Comparison of ENCODE assay signal across 15 cellular contexts in the genomic region with DNA sequence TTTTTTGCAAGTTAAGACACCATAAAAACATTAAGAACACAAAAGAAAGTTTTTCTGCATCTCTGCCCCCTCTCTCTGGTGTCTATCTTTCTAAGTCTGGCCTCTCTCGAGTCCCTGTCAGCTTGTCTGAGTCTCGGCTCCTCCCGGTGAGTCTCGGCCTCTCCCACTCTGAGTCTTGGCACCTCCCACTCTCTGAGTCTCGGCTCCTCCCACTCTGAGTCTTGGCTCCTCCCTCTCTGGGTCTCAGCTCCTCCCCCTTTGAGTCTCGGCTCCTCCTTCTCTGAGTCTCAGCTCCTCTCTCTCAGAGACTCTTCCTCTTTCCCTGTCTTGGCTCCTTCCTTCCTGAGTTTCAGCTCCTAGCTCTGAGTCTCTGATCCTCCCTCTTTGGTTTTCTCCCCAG.
DNase-seq lines count a peak whose midpoint lies in the region; ATAC-seq, FAIRE-seq and TF ChIP-seq lines count a peak whose summit lies in the region.
"Had no signal": no experiment of that assay in that cellular context is flagged by ENCODE, and none has a peak within 500 bp of the region (broad histone marks: within the 10 kb centered on the region; RNA-seq: fewer than 3 reads in every experiment).

No MANE protein-coding gene starts in this region.

- intact Hi-C loops in PC-3 (cut with micrococcal nuclease) (no loop called here), esophagus squamous epithelium (cut with DNase I) (no loop called here)

- POLR2A ChIA-PET in PC-3 (lab: Charles Lee; ENCODE audit: unreplicated experiment), result no interaction called here

- H3K9ac ChIP-seq in PC-3 (ENCODE audit: low read length), result no peak overlapping the region

- ATAC-seq in PC-3 (peak; percentile 68), HG02623 (IDR thresholded peaks at IDR 0.05; ENCODE audit: unreplicated experiment) (no peak), GM21717 (IDR thresholded peaks at IDR 0.05; ENCODE audit: unreplicated experiment) (no peak)
- ATAC-seq: psoas muscle had no signal

- H3K27me3 ChIP-seq in PC-3 (ENCODE audit: low read length) (no peaks in the 10 kb centered on the region), esophagus squamous epithelium (peaks cover 0 to 4% (median 0%) of the 10 kb centered on the region in 4 donors)

- TF ChIP-seq POLR2A in H54 (IDR thresholded peaks at IDR 0.05; ENCODE audit: low read depth, low read length), result no peak
- TF ChIP-seq POLR2A in esophagus squamous epithelium (IDR thresholded peaks at IDR 0.05), result no peak

- H2AFZ ChIP-seq in PC-3 (ENCODE audit: low read length), result no peak overlapping the region

- DNase-seq in AG20443 (ENCODE audit: low spot score) (peak; percentile 56), H54 (ENCODE audit: insufficient read length, low spot score) (peak; percentile 36), PC-3 (peak; percentile 47), iPS-NIHi11 (ENCODE audit: low spot score) (peak; percentile 78), esophagus squamous epithelium (lab: John Stamatoyannopoulos, UW) (no peak), NCI-H446 (lab: John Stamatoyannopoulos, UW) (no peak)
- DNase-seq: activated CD4-positive, CD25-positive, alpha-beta regulatory T cell; MM.1S; NCI-H524 treated with DMSO at 0.1 percent for 48 hours; psoas muscle; stimulated activated CD4-positive, alpha-beta T cell treated with anti-CD3 and anti-CD28 coated beads, Interleukin-1b, Interleukin-23, amount 100 ng/mL, for 48 hours; stimulated activated naive B cell treated with anti-CD40 and anti-IgM and Interleukin-4, amounts not matched to agents 10 μg/mL and 1 μg/mL and 100 μg/mL, for 72 hours had no signal

- no peak overlapping the region for H3K27ac ChIP-seq in PC-3 (ENCODE audit: low read length)
- H3K27ac ChIP-seq in esophagus squamous epithelium, result no peak overlapping the region
- H3K27ac ChIP-seq: psoas muscle had no signal

- no peak for FAIRE-seq in H54 (lab: Jason Lieb, UNC)
- FAIRE-seq: bronchial epithelial cell had no signal

- no peaks in the 10 kb centered on the region for H3K9me2 ChIP-seq in PC-3 (replicated peaks; ENCODE audit: low read length)

- BruUV-seq in PC-3 (replicated peaks; lab: Mats Ljungman, UMichigan), result no TSS peak

- H3K4me3 ChIP-seq in PC-3 (ENCODE audit: low read length) (no peak overlapping the region), esophagus squamous epithelium (no peak overlapping the region)
- H3K4me3 ChIP-seq: psoas muscle had no signal

- no peaks in the 10 kb centered on the region for H4K20me1 ChIP-seq in PC-3 (ENCODE audit: low read length)

- no peak overlapping the region for H3K4me2 ChIP-seq in PC-3 (ENCODE audit: low read length)

- H3K79me2 ChIP-seq in PC-3 (ENCODE audit: low read length), result no peaks in the 10 kb centered on the region

- no peaks in the 10 kb centered on the region for H3K36me3 ChIP-seq in PC-3 (ENCODE audit: low read depth, low read length)
- H3K36me3 ChIP-seq in esophagus squamous epithelium, result no peaks in the 10 kb centered on the region

- CTCF ChIA-PET in PC-3 (lab: Charles Lee), result no interaction called here

- H3K4me1 ChIP-seq in PC-3 (ENCODE audit: insufficient read depth, low read length) (peaks cover 22% of the 10 kb centered on the region), esophagus squamous epithelium (peaks cover 6 to 37% (median 15%) of the 10 kb centered on the region in 3 donors)

- WGBS in esophagus squamous epithelium, 2 donors, result 67 to 71% methylated on average over 6 of the region's 6 CpGs

- TF ChIP-seq CTCF in PC-3 (conservative IDR thresholded peaks at IDR 0.05; ENCODE audit: low read depth, low read length) (no peak), esophagus squamous epithelium (IDR thresholded peaks at IDR 0.05) (no peak)

- peaks cover 3% of the 10 kb centered on the region for H3F3A ChIP-seq in PC-3 (ENCODE audit: low read length, unreplicated experiment)

- H3K9me3 ChIP-seq in PC-3 (ENCODE audit: low read length) (no peaks in the 10 kb centered on the region), esophagus squamous epithelium (no peaks in the 10 kb centered on the region)
- H3K9me3 ChIP-seq: psoas muscle had no signal

Comparison
In these comparisons a context has a peak if more than half of its experiments do, and no peak if none do; other contexts are left out.
1. DNase-seq: peak in AG20443 (single experiment), H54 (single experiment), PC-3 (single experiment) and iPS-NIHi11 (single experiment); none in esophagus squamous epithelium (single experiment) and NCI-H446 (0 of 2).